11 cellular contexts compared by ENCODE assay signal in the genomic region with DNA sequence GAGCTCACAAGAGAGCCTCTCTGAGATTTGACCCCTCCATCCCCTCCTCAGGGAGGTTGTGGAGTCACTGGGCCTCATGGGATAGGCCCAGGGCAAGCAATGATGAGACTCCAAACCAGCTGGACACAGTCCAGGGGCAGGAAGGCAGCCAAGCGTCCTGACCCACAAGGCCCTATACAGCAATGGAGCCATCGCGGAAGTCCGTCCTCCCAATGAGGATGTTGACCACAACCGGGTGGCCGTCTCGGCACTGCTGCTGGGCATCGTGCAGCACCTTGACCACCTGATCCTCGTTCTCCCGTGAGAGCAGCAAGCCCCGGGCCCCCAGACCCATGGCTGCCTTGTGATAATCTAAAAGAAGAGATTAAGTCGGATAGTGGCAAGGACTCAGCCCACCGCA. TPM values are rescaled to one million over a fixed set of nuclear protein-coding genes. Genes with fewer than 3 reads are reported as not detected.
DNase-seq lines count a peak whose midpoint lies in the region; ATAC-seq and TF ChIP-seq lines count a peak whose summit lies in the region.
"Had no signal": no experiment of that assay in that cellular context is flagged by ENCODE, and none has a peak within 500 bp of the region (broad histone marks: within the 10 kb centered on the region; RNA-seq: fewer than 3 reads in every experiment).

No MANE protein-coding gene starts in this region.

- in situ Hi-C loops in Panc1 (cut with HindIII; ENCODE audit: low pct_unique_long_range_greater_than_20kb, low sequenced_read_pairs), result no loop called here

- peaks cover 2% of the 10 kb centered on the region for H3K79me2 ChIP-seq in fibroblast of lung (ENCODE audit: control insufficient read depth, insufficient read depth, low read length)

- TF ChIP-seq CTCF in Panc1 (IDR thresholded peaks at IDR 0.05) (no peak), fibroblast of lung (conservative IDR thresholded peaks at IDR 0.05 in 1 of 2, IDR thresholded peaks at IDR 0.05 in 1 of 2; ENCODE audit: low read depth in 1 of 2, low read length in 2 of 2) (no peak), lower lobe of right lung (IDR thresholded peaks at IDR 0.05) (no peak)

- no peak overlapping the region for H2AFZ ChIP-seq in fibroblast of lung (ENCODE audit: low read length)

- DNase-seq in Panc1 (ENCODE audit: low read depth, low spot score), result no peak
- peak; percentile 47 to 85 for DNase-seq in fibroblast of lung (ENCODE audit: low read depth in 2 of 2)
- DNase-seq in lower lobe of right lung, result no peak
- peak; percentile 13 for DNase-seq in superior temporal gyrus (ENCODE audit: extremely low spot score)
- no peak for DNase-seq in SW 1271 (lab: John Stamatoyannopoulos, UW)
- DNase-seq in COR-L47 (lab: John Stamatoyannopoulos, UW), result no peak
- no peak for DNase-seq in DMS53 (lab: John Stamatoyannopoulos, UW)
- DNase-seq: activated T-cell treated with anti-CD3 and anti-CD28 coated beads, Interleukin-2, amount 50 U/mL, for 24 hours; CD8-positive, alpha-beta memory T cell had no signal

- H3K36me3 ChIP-seq in Panc1 (ENCODE audit: control insufficient read depth, insufficient read depth, low read length) (no peaks in the 10 kb centered on the region), fibroblast of lung (ENCODE audit: control insufficient read depth, insufficient read depth, low read length) (peaks cover 56% of the 10 kb centered on the region), lower lobe of right lung (peaks cover 94% of the 10 kb centered on the region)

- H3K9ac ChIP-seq in fibroblast of lung (ENCODE audit: insufficient read depth, low read length), result no peak overlapping the region

- no peaks in the 10 kb centered on the region for H4K20me1 ChIP-seq in fibroblast of lung (ENCODE audit: control insufficient read depth, extremely low read depth, insufficient read depth, low read length)

- CTCF ChIA-PET in Panc1 (lab: Charles Lee), result interaction anchor here (0.5 kb wide), 1 partner anchor 23 kb away, joined by 10 read pairs; no protein-coding TSS in a partner anchor

- H3K9me3 ChIP-seq in Panc1 (ENCODE audit: control insufficient read depth, insufficient read depth, low read depth, low read length), result no peaks in the 10 kb centered on the region
- no peaks in the 10 kb centered on the region for H3K9me3 ChIP-seq in fibroblast of lung (ENCODE audit: control insufficient read depth, insufficient read depth, low read depth, low read length)
- no peaks in the 10 kb centered on the region for H3K9me3 ChIP-seq in lower lobe of right lung
- H3K9me3 ChIP-seq: prostate gland had no signal

- POLR2A ChIA-PET in Panc1 (lab: Charles Lee), result no interaction called here

- BruUV-seq in Panc1 (replicated peaks; lab: Mats Ljungman, UMichigan), result no TSS peak

- intact Hi-C loops in Panc1 (cut with micrococcal nuclease; ENCODE audit: unreplicated experiment), result no loop called here
- intact Hi-C loops in lower lobe of right lung (cut with DNase I), result no loop called here

- no peak overlapping the region for H3K4me2 ChIP-seq in fibroblast of lung (ENCODE audit: extremely low read depth, insufficient read depth, low read length)

- H3K27ac ChIP-seq in Panc1 (ENCODE audit: low read length), result no peak overlapping the region
- peak overlapping the region; percentile 37 for H3K27ac ChIP-seq in fibroblast of lung (ENCODE audit: insufficient read depth, low read length)
- no peak overlapping the region for H3K27ac ChIP-seq in lower lobe of right lung
- H3K27ac ChIP-seq: prostate gland had no signal

- no peaks in the 10 kb centered on the region for H3K27me3 ChIP-seq in Panc1 (ENCODE audit: control insufficient read depth, insufficient read depth, low read length)
- no peaks in the 10 kb centered on the region for H3K27me3 ChIP-seq in fibroblast of lung (ENCODE audit: control insufficient read depth, insufficient read depth, low read length)
- no peaks in the 10 kb centered on the region for H3K27me3 ChIP-seq in lower lobe of right lung (ENCODE audit: low read depth)

- no peak overlapping the region for H3K4me3 ChIP-seq in Panc1 (ENCODE audit: low read depth in 2 of 2, low read length in 2 of 2)
- H3K4me3 ChIP-seq in fibroblast of lung (replicated peaks in 1 of 4; ENCODE audit: control extremely low read depth in 1 of 4, insufficient read depth in 1 of 4, low read depth in 3 of 4, low read length in 4 of 4), result no peak overlapping the region
- H3K4me3 ChIP-seq in lower lobe of right lung, result no peak overlapping the region
- H3K4me3 ChIP-seq: prostate gland had no signal

- ATAC-seq in Panc1, result peak; percentile 43; the same call in 1 of the 2 replicates
- peak; percentile 15 to 45 for ATAC-seq in lower lobe of right lung
- no peak for ATAC-seq in HG03457 (IDR thresholded peaks at IDR 0.05; ENCODE audit: unreplicated experiment)

- no peaks in the 10 kb centered on the region for H3K4me1 ChIP-seq in Panc1 (ENCODE audit: control insufficient read depth, insufficient read depth, low read length)
- peaks cover 10% of the 10 kb centered on the region for H3K4me1 ChIP-seq in fibroblast of lung (ENCODE audit: control insufficient read depth, extremely low read depth, insufficient read depth, low read length)
- H3K4me1 ChIP-seq in lower lobe of right lung, result no peaks in the 10 kb centered on the region
- H3K4me1 ChIP-seq: prostate gland had no signal

RNA-seq across cellular contexts. Expression of gene SYDE1, which starts 7.9 kb away (rescaled TPM):
- total RNA-seq in Panc1 (2021; ENCODE audit: unreplicated experiment) (47.7 TPM), fibroblast of lung (17.5 and 21.0 TPM in 2 replicates), lower lobe of right lung (20.8 TPM)
- polyA plus RNA-seq in Panc1 (2012; ENCODE audit: insufficient read length), result 74.2 TPM
- polyA plus RNA-seq in fibroblast of lung, result 27.9 and 28.6 TPM in 2 replicates
- polyA plus RNA-seq in fibroblast of lung (2012), result 49.6 and 51.1 TPM in 2 replicates
- 60.4 and 72.3 TPM in 2 replicates for polyA minus RNA-seq in fibroblast of lung (ENCODE audit: low replicate concordance)

RNA-seq across cellular contexts. Expression of gene OR1I1, which starts 33.1 kb away (rescaled TPM):
- total RNA-seq in Panc1 (2021; ENCODE audit: unreplicated experiment), result not detected
- polyA plus RNA-seq in Panc1 (2012; ENCODE audit: insufficient read length), result not detected
- total RNA-seq in fibroblast of lung, result not detected in 2 replicates
- not detected in 2 replicates for polyA plus RNA-seq in fibroblast of lung
- not detected in 2 replicates for polyA plus RNA-seq in fibroblast of lung (2012)
- not detected in 2 replicates for polyA minus RNA-seq in fibroblast of lung (ENCODE audit: low replicate concordance)
- total RNA-seq in lower lobe of right lung, result not detected
- total RNA-seq: CD8-positive, alpha-beta memory T cell; prostate gland had no signal
- polyA plus RNA-seq: CD8-positive, alpha-beta memory T cell had no signal

Comparison
In these comparisons a context has a peak if more than half of its experiments do, and no peak if none do; other contexts are left out.
1. DNase-seq: peak in fibroblast of lung (2 of 2) and superior temporal gyrus (single experiment); none in Panc1 (single experiment), lower lobe of right lung (single experiment), SW 1271 (0 of 2), COR-L47 (single experiment) and DMS53 (single experiment).